Comparison of ENCODE assay signal across 17 cellular contexts in the genomic region with DNA sequence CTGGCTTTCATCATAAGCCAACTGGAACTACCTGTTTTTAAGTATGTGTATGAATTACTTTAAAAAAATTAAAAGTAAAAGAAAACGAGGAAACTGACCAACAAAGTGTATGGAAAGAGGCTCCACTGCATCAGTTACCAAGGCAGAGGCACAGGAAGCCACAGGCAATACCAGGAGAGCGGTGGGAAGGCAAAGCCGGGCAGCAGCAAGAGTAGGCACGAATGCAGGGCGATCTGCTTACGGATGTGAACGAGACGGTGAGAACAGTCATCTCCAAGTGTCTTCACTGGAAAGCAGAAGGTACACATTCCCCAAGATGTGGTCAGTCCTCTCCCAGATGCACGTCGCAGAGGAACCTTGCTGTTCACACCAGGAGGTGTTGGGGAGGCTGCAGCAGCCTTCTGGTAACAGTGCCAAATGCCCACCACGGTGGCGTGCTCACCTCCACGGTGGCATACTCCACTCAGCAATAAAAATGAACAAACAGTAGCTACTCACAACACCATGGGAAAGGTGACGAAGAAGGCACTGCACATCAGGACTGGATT. TPM values are rescaled to one million over a fixed set of nuclear protein-coding genes. Genes with fewer than 3 reads are reported as not detected.
DNase-seq lines count a peak whose midpoint lies in the region; ATAC-seq and TF ChIP-seq lines count a peak whose summit lies in the region.
"Had no signal": no experiment of that assay in that cellular context is flagged by ENCODE, and none has a peak within 500 bp of the region (broad histone marks: within the 10 kb centered on the region; RNA-seq: fewer than 3 reads in every experiment).

No MANE protein-coding gene starts in this region.

- H3K4me3 ChIP-seq in heart right ventricle (no peak overlapping the region), mucosa of descending colon (no peak overlapping the region)

- H3K4me3 Mint-ChIP-seq in central memory CD8-positive, alpha-beta T cell = no peak overlapping the region
- H3K4me3 Mint-ChIP-seq in type B pancreatic cell = no peak overlapping the region
- H3K4me3 Mint-ChIP-seq: B cell; CD8-positive, alpha-beta memory T cell had no signal

- H3K9me3 Mint-ChIP-seq in central memory CD8-positive, alpha-beta T cell = no peaks in the 10 kb centered on the region
- no peaks in the 10 kb centered on the region for H3K9me3 Mint-ChIP-seq in type B pancreatic cell

- no peak overlapping the region for H3K27ac ChIP-seq in heart right ventricle

- no peaks in the 10 kb centered on the region for H3K27me3 ChIP-seq in heart right ventricle

- no peaks in the 10 kb centered on the region for H3K36me3 Mint-ChIP-seq in central memory CD8-positive, alpha-beta T cell (ENCODE audit: insufficient read depth)
- peaks cover 19% of the 10 kb centered on the region for H3K36me3 Mint-ChIP-seq in type B pancreatic cell

- no peaks in the 10 kb centered on the region for H3K27me3 Mint-ChIP-seq in central memory CD8-positive, alpha-beta T cell
- H3K27me3 Mint-ChIP-seq in type B pancreatic cell = no peaks in the 10 kb centered on the region
- H3K27me3 Mint-ChIP-seq: B cell had no signal

- DNase-seq in left ventricle myocardium superior (peak; percentile 16), heart right ventricle (no peak), mucosa of descending colon (peak in 2 of 3 donors; percentile 10 to 18), type B pancreatic cell (ENCODE audit: extremely low spot score, unreplicated experiment) (no peak), GM20000 (ENCODE audit: low spot score) (no peak)
- no peak for DNase-seq in central memory CD8-positive, alpha-beta T cell (ENCODE audit: low spot score in 2 of 2)
- DNase-seq: GF-D8, GOT3, Karpas-422, MM.1S, NCI-H1105 treated with DMSO at 0.1 percent for 48 hours, NCI-H187, NCI-H446, NCI-H774 had no signal

- WGBS in heart right ventricle, 2 donors = 92% methylated on average over 14 of the region's 14 CpGs

- H3K4me1 Mint-ChIP-seq in central memory CD8-positive, alpha-beta T cell = peaks cover 20% of the 10 kb centered on the region
- peaks cover 6% of the 10 kb centered on the region for H3K4me1 Mint-ChIP-seq in type B pancreatic cell (ENCODE audit: unreplicated experiment)

- ATAC-seq in left ventricle myocardium superior (no peak), heart right ventricle (no peak), mucosa of descending colon (no peak), HG03045 (IDR thresholded peaks at IDR 0.05; ENCODE audit: unreplicated experiment) (no peak)
- ATAC-seq in central memory CD8-positive, alpha-beta T cell (replicated peaks; ENCODE audit: extremely low read depth, poor library complexity, severe bottlenecking) = no peak

- H3K9me3 ChIP-seq in heart right ventricle (peaks cover 0 to 18% (median 4%) of the 10 kb centered on the region in 11 donors), mucosa of descending colon (peaks cover 3% of the 10 kb centered on the region)

- peak overlapping the region; percentile 52 for H3K27ac Mint-ChIP-seq in central memory CD8-positive, alpha-beta T cell (ENCODE audit: low read depth)
- peak overlapping the region; percentile 83 for H3K27ac Mint-ChIP-seq in type B pancreatic cell
- H3K27ac Mint-ChIP-seq: B cell had no signal

- H3K4me1 ChIP-seq in heart right ventricle (peaks cover 2 to 11% (median 7%) of the 10 kb centered on the region in 9 donors), mucosa of descending colon (ENCODE audit: low read depth) (peaks cover 7% of the 10 kb centered on the region)

- TF ChIP-seq CTCF in heart right ventricle (IDR thresholded peaks at IDR 0.05) (no peak), mucosa of descending colon (IDR thresholded peaks at IDR 0.05) (no peak), type B pancreatic cell (conservative IDR thresholded peaks at IDR 0.05) (no peak), GM20000 (IDR thresholded peaks at IDR 0.05; ENCODE audit: extremely low read depth, missing control alignments) (no peak)

- intact Hi-C loops in left ventricle myocardium superior (cut with micrococcal nuclease) = no loop called here
- intact Hi-C loops in heart right ventricle (cut with DNase I) = loop anchor here in 1 of 10 donors (2.0 kb wide), 1 partner anchor 33 kb away; no protein-coding TSS in a partner anchor
- intact Hi-C loops in mucosa of descending colon (cut with DNase I, micrococcal nuclease) = no loop called here

- H3K36me3 ChIP-seq in heart right ventricle (peaks cover 0 to 24% (median 9%) of the 10 kb centered on the region in 9 donors), mucosa of descending colon (ENCODE audit: low read depth) (no peaks in the 10 kb centered on the region)

RNA-seq across cellular contexts. Expression of gene HS6ST1, which starts 43.1 kb away (rescaled TPM):
- 35.2 TPM for total RNA-seq in left ventricle myocardium superior
- total RNA-seq in heart right ventricle = 10 to 100 TPM; 14.6 to 51.6 (median 19.0) TPM
- polyA plus RNA-seq in heart right ventricle = 10 to 100 TPM; 10.5 to 13.6 TPM
- total RNA-seq in mucosa of descending colon = 10 to 100 TPM; 30.8 to 39.6 (median 32.2) TPM
- 64.9 and 75.2 TPM in 2 replicates for total RNA-seq in type B pancreatic cell (ENCODE audit: low replicate concordance)

Comparison
In these comparisons a context has a peak if more than half of its experiments do, and no peak if none do; other contexts are left out.
1. DNase-seq: peak in left ventricle myocardium superior (single experiment) and mucosa of descending colon (2 of 3); none in heart right ventricle (0 of 2), central memory CD8-positive, alpha-beta T cell (0 of 2), type B pancreatic cell (single experiment) and GM20000 (single experiment).